9 cellular contexts compared by ENCODE assay signal in genomic region chr6:107064579-107065065, GRCh38. TPM values are rescaled to one million over a fixed set of nuclear protein-coding genes. Genes with fewer than 3 reads are reported as not detected.
DNase-seq lines count a peak whose midpoint lies in the region; ATAC-seq and TF ChIP-seq lines count a peak whose summit lies in the region.
"Had no signal": no experiment of that assay in that cellular context is flagged by ENCODE, and none has a peak within 500 bp of the region (broad histone marks: within the 10 kb centered on the region; RNA-seq: fewer than 3 reads in every experiment).

No MANE protein-coding gene starts in this region.

- peaks cover 9% of the 10 kb centered on the region for H3K4me1 ChIP-seq in vagina

- H3K27ac Mint-ChIP-seq in T-helper 17 cell, result no peak overlapping the region
- H3K27ac Mint-ChIP-seq: activated naive CD8-positive, alpha-beta T cell had no signal

- H3K27ac ChIP-seq in vagina, result no peak overlapping the region

- H3K36me3 ChIP-seq in vagina, result no peaks in the 10 kb centered on the region

- no peak for ATAC-seq in T-helper 17 cell
- ATAC-seq in GM18519 (IDR thresholded peaks at IDR 0.05; ENCODE audit: low FRiP score, unreplicated experiment), result no peak

- no peaks in the 10 kb centered on the region for H3K27me3 ChIP-seq in vagina

- H3K4me1 Mint-ChIP-seq in T-helper 17 cell, result peaks cover 21% of the 10 kb centered on the region

- H3K27me3 Mint-ChIP-seq in T-helper 17 cell, result no peaks in the 10 kb centered on the region
- H3K27me3 Mint-ChIP-seq: activated naive CD8-positive, alpha-beta T cell had no signal

- intact Hi-C loops in vagina (cut with DNase I), result no loop called here

- H3K4me3 ChIP-seq in HFF-Myc (replicated peaks; ENCODE audit: low read depth, low read length), result no peak overlapping the region
- no peak overlapping the region for H3K4me3 ChIP-seq in vagina

- H3K4me3 Mint-ChIP-seq in T-helper 17 cell, result peak overlapping the region; percentile 47
- H3K4me3 Mint-ChIP-seq: activated naive CD8-positive, alpha-beta T cell had no signal

- no peak for TF ChIP-seq POLR2A in vagina (IDR thresholded peaks at IDR 0.05)

- H3K36me3 Mint-ChIP-seq in T-helper 17 cell (ENCODE audit: low read depth), result no peaks in the 10 kb centered on the region

- DNase-seq in AML-193 (lab: John Stamatoyannopoulos, UW) (peak; percentile 84 to 87), HFF-Myc (ENCODE audit: extremely low read depth, low read depth) (peak; percentile 31), T-helper 17 cell (no peak), iris pigment epithelial cell (ENCODE audit: low read depth) (peak; percentile 84), cortex of kidney (lab: John Stamatoyannopoulos, UW) (no peak), vagina (ENCODE audit: extremely low spot score in 2 of 2) (no peak), KG1 (lab: John Stamatoyannopoulos, UW) (no peak)

- no peaks in the 10 kb centered on the region for H3K9me3 ChIP-seq in T-helper 17 cell (ENCODE audit: control insufficient read depth, low read length, poor library complexity, severe bottlenecking)
- H3K9me3 ChIP-seq in vagina, result no peaks in the 10 kb centered on the region

- TF ChIP-seq CTCF in HFF-Myc (IDR thresholded peaks at IDR 0.05; ENCODE audit: low read depth, low read length, missing control alignments) (no peak), vagina (IDR thresholded peaks at IDR 0.05) (no peak)

RNA-seq across cellular contexts. Expression of gene MTRES1, which starts 36.6 kb away (rescaled TPM):
- 10 to 100 TPM in 1 of 2 donors, 1 to 10 TPM in 1; 9.7 to 10.2 TPM for total RNA-seq in T-helper 17 cell
- 10.8 TPM for total RNA-seq in vagina

RNA-seq across cellular contexts. Expression of gene BEND3, which starts 50.7 kb away (rescaled TPM):
- total RNA-seq in T-helper 17 cell (1 to 10 TPM; 1.4 to 1.7 TPM), vagina (2.0 TPM)

Comparison
In these comparisons a context has a peak if more than half of its experiments do, and no peak if none do; other contexts are left out.
1. DNase-seq: peak in AML-193 (2 of 2), HFF-Myc (single experiment) and iris pigment epithelial cell (single experiment); none in T-helper 17 cell (0 of 3), cortex of kidney (single experiment), vagina (0 of 2) and KG1 (single experiment).